In genomic region chr4:176319704-176320339, GRCh38 we compare ENCODE assay signal across 8 cellular contexts. TPM values are rescaled to one million over a fixed set of nuclear protein-coding genes. Genes with fewer than 3 reads are reported as not detected.
DNase-seq lines count a peak whose midpoint lies in the region; ATAC-seq and TF ChIP-seq lines count a peak whose summit lies in the region.

Gene SPCS3, plus strand, starts transcription at chr4:176319966. Its CDS starts 111 bp downstream, at chr4:176320077.

- DNase-seq in GM10248 (ENCODE audit: extremely low spot score) (peak; percentile 94), NCI-H1105 (lab: John Stamatoyannopoulos, UW) (peak; percentile 84), SKM-1 treated with dmso at 0.1 percent for 144 hours (lab: John Stamatoyannopoulos, UW; ENCODE audit: unreplicated experiment) (peak; percentile 86), glomerular visceral epithelial cell (ENCODE audit: extremely low spot score) (peak; percentile 96), osteoblast (ENCODE audit: insufficient read length, low spot score, missing footprints) (peak; percentile 98), thoracic aorta (ENCODE audit: low spot score) (peak; percentile 86)

- H3K4me2 ChIP-seq in osteoblast (ENCODE audit: insufficient read depth, low read length) = peak within 1 kb of the TSS; percentile 89

- peaks cover 48% of the 10 kb centered on the region for H3K4me1 Mint-ChIP-seq in activated naive CD8-positive, alpha-beta T cell (ENCODE audit: low read depth)

- ATAC-seq in HG02623 (IDR thresholded peaks at IDR 0.05; ENCODE audit: unreplicated experiment) = peak; percentile 81
- ATAC-seq in thoracic aorta (ENCODE audit: insufficient number of reproducible peaks, low FRiP score, low read depth) = peak; percentile 92

- no peak for TF ChIP-seq CTCF in GM10248 (IDR thresholded peaks at IDR 0.05; ENCODE audit: control extremely low read depth, extremely low read depth, low read depth, missing control alignments)
- TF ChIP-seq CTCF in osteoblast (IDR thresholded peaks at IDR 0.05; ENCODE audit: extremely low read depth, low read depth, low read length) = no peak
- TF ChIP-seq CTCF in thoracic aorta (IDR thresholded peaks at IDR 0.05) = no peak

- peaks cover 50% of the 10 kb centered on the region for H3K79me2 ChIP-seq in osteoblast (ENCODE audit: insufficient read depth, low read length)

- CTCF ChIA-PET in GM10248 (lab: Yijun Ruan, JAX) = interaction anchor here (1.1 kb wide), 1 partner anchor 21 kb away, joined by 3 read pairs; no protein-coding TSS in a partner anchor

- POLR2A ChIA-PET in GM10248 (lab: Yijun Ruan, JAX) = no interaction called here

- H3K27me3 Mint-ChIP-seq in activated naive CD8-positive, alpha-beta T cell = no peaks in the 10 kb centered on the region

- peaks cover 2% of the 10 kb centered on the region for H3K36me3 ChIP-seq in osteoblast (ENCODE audit: insufficient read depth, low read length)
- H3K36me3 ChIP-seq in thoracic aorta = no peaks in the 10 kb centered on the region

- H3K27ac ChIP-seq in osteoblast (ENCODE audit: low read depth, low read length) = peak within 1 kb of the TSS; percentile 93
- H3K27ac ChIP-seq in thoracic aorta = peak within 1 kb of the TSS; percentile 97 to 99

- H3K27me3 ChIP-seq in osteoblast (ENCODE audit: insufficient read depth, low read length) (no peaks in the 10 kb centered on the region), thoracic aorta (replicated peaks; ENCODE audit: insufficient read depth) (no peaks in the 10 kb centered on the region)

- peak within 1 kb of the TSS; percentile 91 for H3K4me3 ChIP-seq in osteoblast (ENCODE audit: insufficient read depth, low read length)
- H3K4me3 ChIP-seq in thoracic aorta = peak within 1 kb of the TSS; percentile 92

- peaks cover 16% of the 10 kb centered on the region for H3K4me1 ChIP-seq in osteoblast (ENCODE audit: insufficient read depth, low read length)
- peaks cover 23 to 32% of the 10 kb centered on the region in 2 donors for H3K4me1 ChIP-seq in thoracic aorta (ENCODE audit: control insufficient read depth in 1 of 2, low read depth in 2 of 2)

- H3K27ac Mint-ChIP-seq in activated naive CD8-positive, alpha-beta T cell = peak within 1 kb of the TSS; percentile 90

- peaks cover 4% of the 10 kb centered on the region for H3K36me3 Mint-ChIP-seq in activated naive CD8-positive, alpha-beta T cell

- H2AFZ ChIP-seq in osteoblast (ENCODE audit: low read length) = peak within 1 kb of the TSS; percentile 95

- H4K20me1 ChIP-seq in osteoblast (ENCODE audit: insufficient read depth, low read length) = no peaks in the 10 kb centered on the region

- H3K4me3 Mint-ChIP-seq in activated naive CD8-positive, alpha-beta T cell = peak within 1 kb of the TSS; percentile 96

- no peaks in the 10 kb centered on the region for H3K9me3 Mint-ChIP-seq in activated naive CD8-positive, alpha-beta T cell (ENCODE audit: low read depth)

- H3K9me3 ChIP-seq in osteoblast (ENCODE audit: low read depth, low read length) (no peaks in the 10 kb centered on the region), thoracic aorta (no peaks in the 10 kb centered on the region)

RNA-seq across cellular contexts. Expression of gene SPCS3, which starts in this region (rescaled TPM):
- 113 and 115 TPM in 2 replicates for total RNA-seq in osteoblast
- total RNA-seq in thoracic aorta = 10 to 100 TPM; 74.1 to 88.4 TPM

Comparison
In these comparisons a context has a peak if more than half of its experiments do, and no peak if none do; other contexts are left out.
1. Peak in every context shown above with its lines: DNase-seq, ATAC-seq, H3K4me3 ChIP-seq and H3K27ac ChIP-seq.